Comparison of ENCODE assay signal across 3 cellular contexts in genomic region chr11:130108671-130109070, GRCh38. TPM values are rescaled to one million over a fixed set of nuclear protein-coding genes. Genes with fewer than 3 reads are reported as not detected.
"Had no signal": no experiment of that assay in that cellular context is flagged by ENCODE, and none has a peak within 500 bp of the region (broad histone marks: within the 10 kb centered on the region; RNA-seq: fewer than 3 reads in every experiment).

No MANE protein-coding gene starts in this region.

RNA-seq across cellular contexts. Expression of gene ST14, which starts 50.9 kb away (rescaled TPM):
- total RNA-seq: SJSA1, SK-MEL-5 had no signal
- polyA plus RNA-seq: SK-N-SH had no signal
